23 cellular contexts compared by ENCODE assay signal in the genomic region with DNA sequence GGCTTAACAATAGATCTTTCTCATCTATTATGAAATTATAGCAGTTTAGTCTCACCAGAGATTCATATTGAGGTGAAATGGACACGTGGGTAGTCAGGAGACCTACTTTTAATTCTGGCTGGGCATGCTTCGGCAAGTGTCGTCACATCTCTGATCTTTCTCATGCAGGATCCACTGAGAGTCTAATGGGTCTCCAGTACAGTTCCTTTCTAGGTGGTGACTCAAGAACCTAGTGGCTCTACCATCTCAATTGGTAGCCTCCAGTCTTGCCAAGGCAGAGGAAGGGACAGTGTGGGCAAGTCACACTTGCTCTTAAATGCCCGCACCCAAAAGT.
"Had no signal": no experiment of that assay in that cellular context is flagged by ENCODE, and none has a peak within 500 bp of the region (broad histone marks: within the 10 kb centered on the region; RNA-seq: fewer than 3 reads in every experiment).

No MANE protein-coding gene starts in this region.

- H2AFZ ChIP-seq: hepatocyte had no signal

- H3K27me3 ChIP-seq: body of pancreas, hepatocyte, pancreas, upper lobe of right lung had no signal

- ATAC-seq: activated T-cell treated with anti-CD3 and anti-CD28 coated beads, Interleukin-2, amount 50 U/mL, for 72 hours; body of pancreas; left colon; naive thymus-derived CD8-positive, alpha-beta T cell; right cardiac atrium; stimulated activated naive CD8-positive, alpha-beta T cell treated with anti-CD3 and anti-CD28 coated beads, Interleukin-15, Interleukin-2, amounts not matched to agents 100 U/mL and 50 U/mL, for 24 hours; upper lobe of right lung had no signal

- H3K4me1 ChIP-seq: body of pancreas, pancreas, upper lobe of right lung had no signal

- DNase-seq: activated CD4-positive, alpha-beta T cell treated with anti-CD3 and anti-CD28 coated beads for 4 hours; activated CD4-positive, alpha-beta T cell treated with anti-CD3 and anti-CD28 coated beads, Interleukin-2, amount 50 U/mL, for 4 hours; activated CD4-positive, CD25-positive, alpha-beta regulatory T cell; activated naive CD4-positive, alpha-beta T cell; activated T-cell treated with anti-CD3 and anti-CD28 coated beads for 4 hours; activated T-cell treated with anti-CD3 and anti-CD28 coated beads, Interleukin-2, amount 50 U/mL, for 72 hours; aorta; dermis blood vessel endothelial cell; effector CD4-positive, alpha-beta T cell; immature natural killer cell; left colon; midbrain; naive thymus-derived CD8-positive, alpha-beta T cell; nucleus accumbens; pancreas; right cardiac atrium; stimulated activated CD4-positive, alpha-beta T cell treated with anti-CD3 and anti-CD28 coated beads, Interleukin-12 subunit alpha, Interleukin-12 subunit beta, amount 100 ng/mL, for 4 hours; stimulated activated CD4-positive, alpha-beta T cell treated with anti-CD3 and anti-CD28 coated beads, Interleukin-4, amount 100 ng/mL, for 1 hour; stimulated activated naive CD8-positive, alpha-beta T cell treated with anti-CD3 and anti-CD28 coated beads, Interleukin-15, Interleukin-2, amounts not matched to agents 100 U/mL and 50 U/mL, for 24 hours; T-helper 1 cell; upper lobe of right lung had no signal

- H3K79me2 ChIP-seq: hepatocyte had no signal

- H3K4me3 ChIP-seq: body of pancreas, hepatocyte, pancreas, upper lobe of right lung had no signal

- H3K27ac ChIP-seq: hepatocyte, upper lobe of right lung had no signal

- H3K36me3 ChIP-seq: pancreas, upper lobe of right lung had no signal

- H3K9me3 ChIP-seq: body of pancreas, pancreas, upper lobe of right lung had no signal

- H3K4me2 ChIP-seq: hepatocyte had no signal
